1 cellular context compared by ENCODE assay signal in genomic region chr6:18343741-18344140, GRCh38.
TF ChIP-seq lines count a peak whose summit lies in the region.

No MANE protein-coding gene starts in this region.

TF ChIP-seq in GM23338, 12 proteins besides CTCF, POLR2A, EP300 and RAD21 (continued from another document):
- no peak for TF ChIP-seq ZNF462 (CRISPR knock-in tag; IDR thresholded peaks at IDR 0.05)
